Comparison of ENCODE assay signal across 8 cellular contexts in genomic region chr1:67347688-67348472, GRCh38. TPM values are rescaled to one million over a fixed set of nuclear protein-coding genes. Genes with fewer than 3 reads are reported as not detected.
A peak's percentile ranks its signal among the peaks of the same experiment; 100 is the strongest.
DNase-seq lines count a peak whose midpoint lies in the region; ATAC-seq and TF ChIP-seq lines count a peak whose summit lies in the region.

No MANE protein-coding gene starts in this region.

- H3K9ac ChIP-seq in HUES64 (ENCODE audit: low read depth, low read length), result no peak overlapping the region

- no peaks in the 10 kb centered on the region for H3K36me3 ChIP-seq in HUES64 (ENCODE audit: insufficient read depth, low read length)
- no peaks in the 10 kb centered on the region for H3K36me3 ChIP-seq in OCI-LY7 (ENCODE audit: insufficient read depth, low read length)
- H3K36me3 ChIP-seq in lung (ENCODE audit: control insufficient read depth in 2 of 2, insufficient read depth in 2 of 2, low read length in 2 of 2), result no peaks in the 10 kb centered on the region
- H3K36me3 ChIP-seq in uterus, result no peaks in the 10 kb centered on the region

- H3K4me1 ChIP-seq in HUES64 (ENCODE audit: insufficient read depth, low read length) (peaks cover 13% of the 10 kb centered on the region), OCI-LY7 (ENCODE audit: insufficient read depth, low read length, poor library complexity, severe bottlenecking) (no peaks in the 10 kb centered on the region), lung (ENCODE audit: control insufficient read depth in 2 of 2, insufficient read depth in 2 of 2, low read length in 2 of 2) (no peaks in the 10 kb centered on the region), uterus (no peaks in the 10 kb centered on the region)

- POLR2A ChIA-PET in OCI-LY7 (lab: Charles Lee), result interaction anchor here (0.8 kb wide), 2 partner anchors 41 to 143 kb away, joined by 3 read pairs; no protein-coding TSS in a partner anchor

- H3K4me2 ChIP-seq in OCI-LY7 (ENCODE audit: low read length), result no peak overlapping the region

- H3K27me3 ChIP-seq in HUES64 (ENCODE audit: insufficient read depth, low read length) (no peaks in the 10 kb centered on the region), lung (ENCODE audit: control insufficient read depth, insufficient read depth) (no peaks in the 10 kb centered on the region), uterus (no peaks in the 10 kb centered on the region)

- BruUV-seq in OCI-LY7 (replicated peaks; lab: Mats Ljungman, UMichigan), result no TSS peak

- peak; percentile 52 for DNase-seq in SIG-M5 treated with dmso at 0.1 percent for 504 hours (lab: John Stamatoyannopoulos, UW; ENCODE audit: unreplicated experiment)
- no peak for DNase-seq in SIG-M5 (lab: John Stamatoyannopoulos, UW)
- peak; percentile 55 for DNase-seq in OCI-LY7 (ENCODE audit: low spot score)
- peak; percentile 75 for DNase-seq in dermis blood vessel endothelial cell
- DNase-seq in lung (ENCODE audit: low spot score), result no peak
- DNase-seq in uterus, result peak; percentile 20 to 21

- intact Hi-C loops in OCI-LY7 (cut with micrococcal nuclease; ENCODE audit: unreplicated experiment), result loop anchor here (1.0 to 10.0 kb wide), 2 partner anchors 113 to 152 kb away; no protein-coding TSS in a partner anchor
- intact Hi-C loops in uterus (cut with DNase I; ENCODE audit: low total_unique reads), result loop anchor here (10.0 kb wide), 1 partner anchor 147 kb away; no protein-coding TSS in a partner anchor

- no peak overlapping the region for H2AFZ ChIP-seq in OCI-LY7 (ENCODE audit: low read length)

- H3K9me2 ChIP-seq in OCI-LY7 (ENCODE audit: insufficient read depth, low read length), result no peaks in the 10 kb centered on the region

- peak overlapping the region; percentile 20; the same call in 1 of the 2 replicates for H3K4me3 ChIP-seq in HUES64 (ENCODE audit: low read length)
- H3K4me3 ChIP-seq in OCI-LY7 (ENCODE audit: low read depth, low read length, poor library complexity, severe bottlenecking), result no peak overlapping the region
- no peak overlapping the region for H3K4me3 ChIP-seq in lung
- H3K4me3 ChIP-seq in uterus, result no peak overlapping the region

- TF ChIP-seq CTCF in OCI-LY7 (conservative IDR thresholded peaks at IDR 0.05; ENCODE audit: low read length) (peak; percentile 91), lung (IDR thresholded peaks at IDR 0.05; ENCODE audit: control extremely low read depth, extremely low read depth) (peak; percentile 61), uterus (IDR thresholded peaks at IDR 0.05) (peak; percentile 32 to 66 (median 55))

- 34% methylated on average over 12 of the region's 12 CpGs for WGBS in HUES64
- 62 to 78% methylated on average over 12 of the region's 12 CpGs for WGBS in lung, 2 donors

- H3K9me3 ChIP-seq in HUES64 (ENCODE audit: insufficient read depth, low read depth, low read length) (no peaks in the 10 kb centered on the region), OCI-LY7 (ENCODE audit: low read length) (no peaks in the 10 kb centered on the region), lung (ENCODE audit: control insufficient read depth in 2 of 2, insufficient read depth in 1 of 2, low read length in 1 of 2) (no peaks in the 10 kb centered on the region), uterus (no peaks in the 10 kb centered on the region)

- H3K27ac ChIP-seq in HUES64 (ENCODE audit: low read depth, low read length) (0 out of 2 replicates have a peak overlapping the region, but pooled peaks have one; percentile 14), OCI-LY7 (ENCODE audit: low read depth, low read length, poor library complexity, severe bottlenecking) (no peak overlapping the region), lung (ENCODE audit: low read depth in 1 of 2, low read length in 1 of 2) (no peak overlapping the region), uterus (no peak overlapping the region)

- H3K79me2 ChIP-seq in OCI-LY7 (ENCODE audit: insufficient read depth, low read depth, low read length), result no peaks in the 10 kb centered on the region

- TF ChIP-seq POLR2A in uterus (IDR thresholded peaks at IDR 0.05), result no peak

- ATAC-seq in lung (ENCODE audit: insufficient read depth, low FRiP score), result no peak
- no peak for ATAC-seq in HG02970 (IDR thresholded peaks at IDR 0.05; ENCODE audit: low FRiP score, unreplicated experiment)

- H4K20me1 ChIP-seq in OCI-LY7 (ENCODE audit: insufficient read depth, low read length), result no peaks in the 10 kb centered on the region

- CTCF ChIA-PET in OCI-LY7 (lab: Charles Lee; ENCODE audit: unreplicated experiment), result interaction anchor here (1.3 kb wide), 1 partner anchor 153 kb away, joined by 3 read pairs; no protein-coding TSS in a partner anchor

RNA-seq across cellular contexts. Expression of gene IL12RB2, which starts 40.2 kb away (rescaled TPM):
- 1.2 TPM for polyA plus RNA-seq in HUES64 (2013, experiment 1 of 2)
- 2.7 TPM for polyA plus RNA-seq in HUES64 (2013, experiment 2 of 2)
- not detected in 2 replicates for total RNA-seq in OCI-LY7 (2014; rRNA removed; shearing (Covaris generic))
- total RNA-seq in OCI-LY7 (2022) (not detected in 2 replicates), dermis blood vessel endothelial cell (not detected in 2 replicates), lung (1 to 10 TPM in 1 of 2 donors, under 1 TPM in 1; 0.40 to 2.1 TPM), uterus (1 to 10 TPM in 1 of 4 donors, under 1 TPM in 1, not detected in 2; 0.64 to 1.1 TPM)
- under 1 TPM; 0.02 to 0.48 TPM for polyA plus RNA-seq in lung

Comparison
In these comparisons a context has a peak if more than half of its experiments do, and no peak if none do; other contexts are left out.
1. DNase-seq: peak in SIG-M5 treated with dmso at 0.1 percent for 504 hours (single experiment), OCI-LY7 (single experiment), dermis blood vessel endothelial cell (single experiment) and uterus (2 of 2); none in SIG-M5 (single experiment) and lung (single experiment).
2. Peak in every context shown above with its lines, with median percentiles within 50 percentile points of each other: CTCF ChIP-seq.